Comparison of ENCODE assay signal across 1 cellular context in genomic region chr17:18961634-18962493, GRCh38.
TF ChIP-seq lines count a peak whose summit lies in the region.

No MANE protein-coding gene starts in this region.

TF ChIP-seq in GM23338, 12 proteins besides CTCF, POLR2A, EP300 and RAD21 (continued from another document):
- no peak for TF ChIP-seq ZNF462 (CRISPR knock-in tag; IDR thresholded peaks at IDR 0.05)
- TF ChIP-seq NANOG (IDR thresholded peaks at IDR 0.05; ENCODE audit: borderline replicate concordance) = no peak
- TF ChIP-seq STAT1 (IDR thresholded peaks at IDR 0.05; ENCODE audit: unreplicated experiment) = no peak
- TF ChIP-seq CREB1 (CRISPR knock-in tag; IDR thresholded peaks at IDR 0.05; ENCODE audit: low read depth) = no peak
- TF ChIP-seq EZH2 (IDR thresholded peaks at IDR 0.05; ENCODE audit: low read depth, unreplicated experiment) = no peak
- TF ChIP-seq ZNF114 (CRISPR knock-in tag; IDR thresholded peaks at IDR 0.05) = no peak
